ENCODE assay signal across 8 cellular contexts in the genomic region with DNA sequence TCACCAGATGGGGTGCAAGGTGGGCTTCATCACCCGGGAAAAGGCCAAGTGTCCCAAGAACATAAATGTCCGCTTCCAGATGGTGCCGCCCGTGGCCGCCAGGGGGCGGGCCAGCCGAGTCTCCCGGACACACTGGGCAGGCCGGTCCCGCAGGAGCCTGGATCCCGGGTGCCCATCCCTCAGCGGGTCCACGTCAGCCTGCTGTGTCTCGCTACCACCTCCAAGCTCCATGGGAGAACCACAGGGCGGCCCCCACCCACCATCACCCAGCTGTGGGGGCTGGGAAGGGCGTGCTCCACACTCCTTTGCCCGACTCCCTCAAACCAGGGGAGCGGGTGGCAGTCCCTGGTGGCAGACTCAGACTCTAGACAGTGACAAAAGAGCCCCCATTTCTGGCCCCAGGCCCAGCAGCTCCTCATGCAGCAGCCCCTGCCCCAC.
DNase-seq lines count a peak whose midpoint lies in the region; ATAC-seq and TF ChIP-seq lines count a peak whose summit lies in the region.

No MANE protein-coding gene starts in this region.

- peak; percentile 71 for DNase-seq in RWPE1 (ENCODE audit: low spot score)
- DNase-seq in activated naive CD4-positive, alpha-beta T cell treated with Interleukin-2 at 50 U/mL for 16 hours = peak; percentile 65
- peak; percentile 56 for DNase-seq in globus pallidus (ENCODE audit: low spot score)
- DNase-seq in pons (ENCODE audit: low spot score) = peak; percentile 58

- CTCF ChIA-PET in HEK293 (lab: Yijun Ruan, JAX) (interaction anchor here (0.5 to 4.0 kb wide), 15 partner anchors 13 to 151 kb away, joined by 3 to 23 read pairs (median 3); no protein-coding TSS in a partner anchor), RWPE1 (lab: Yijun Ruan, JAX) (interaction anchor here (0.5 to 2.3 kb wide), 8 partner anchors 9 to 434 kb away, joined by 3 to 8 read pairs (median 3); a partner anchor contains a TSS)

- H3K9me3 ChIP-seq in BLaER1 treated with 17β-estradiol and CSF1 and Interleukin-3, amounts not matched to agents 10 nM and 100 nM (replicated peaks in 1 of 11) = no peaks in the 10 kb centered on the region
- H3K9me3 ChIP-seq in HEK293 (ENCODE audit: control insufficient read depth, insufficient read depth, low read depth, low read length) = no peaks in the 10 kb centered on the region

- H3K4me3 ChIP-seq in BLaER1 treated with 17β-estradiol and CSF1 and Interleukin-3, amounts not matched to agents 10 nM and 100 nM = no peak overlapping the region
- no peak overlapping the region for H3K4me3 ChIP-seq in HEK293 (ENCODE audit: low read depth, low read length)

- peak overlapping the region in 5 of 11 experiments; percentile 26 to 66 (median 57); a peak in 9 of 22 replicates for H3K9ac ChIP-seq in BLaER1 treated with 17β-estradiol and CSF1 and Interleukin-3, amounts not matched to agents 10 nM and 100 nM

- peaks cover 0 to 21% (median 0%) of the 10 kb centered on the region in 11 experiments; a peak in 4 of 22 replicates for H3K27me3 ChIP-seq in BLaER1 treated with 17β-estradiol and CSF1 and Interleukin-3, amounts not matched to agents 10 nM and 100 nM

- peaks cover 53 to 98% (median 95%) of the 10 kb centered on the region in 10 experiments for H3K4me1 ChIP-seq in BLaER1 treated with 17β-estradiol and CSF1 and Interleukin-3, amounts not matched to agents 10 nM and 100 nM
- H3K4me1 ChIP-seq in HEK293 (ENCODE audit: control insufficient read depth, insufficient read depth, low read length) = no peaks in the 10 kb centered on the region

- H3K27ac ChIP-seq in BLaER1 treated with 17β-estradiol and CSF1 and Interleukin-3, amounts not matched to agents 10 nM and 100 nM = no peak overlapping the region; a peak in 1 of 22 replicates
- H3K27ac ChIP-seq in HEK293 (ENCODE audit: extremely low read depth, low read depth, low read length) (no peak overlapping the region), RWPE1 (no peak overlapping the region)

- TF ChIP-seq CTCF in HEK293 (tag by site-specific recombination; IDR thresholded peaks at IDR 0.05) (peak; percentile 90), RWPE1 (conservative IDR thresholded peaks at IDR 0.05; ENCODE audit: low read depth) (peak; percentile 94)

- peak overlapping the region; percentile 85 to 100 (median 96) for H3K4me2 ChIP-seq in BLaER1 treated with 17β-estradiol and CSF1 and Interleukin-3, amounts not matched to agents 10 nM and 100 nM

- POLR2A ChIA-PET in HEK293 (lab: Yijun Ruan, JAX) (no interaction called here), RWPE1 (lab: Yijun Ruan, JAX; ENCODE audit: low non-redundant PET) (no interaction called here)

- H4K20me1 ChIP-seq in BLaER1 treated with 17β-estradiol and CSF1 and Interleukin-3, amounts not matched to agents 10 nM and 100 nM = peaks cover 0 to 82% (median 52%) of the 10 kb centered on the region in 11 experiments; a peak in 19 of 22 replicates

- no peaks in the 10 kb centered on the region for H3K36me3 ChIP-seq in BLaER1 treated with 17β-estradiol and CSF1 and Interleukin-3, amounts not matched to agents 10 nM and 100 nM
- no peaks in the 10 kb centered on the region for H3K36me3 ChIP-seq in HEK293 (ENCODE audit: control insufficient read depth in 2 of 2, insufficient read depth in 1 of 2, low read length in 2 of 2)

- ATAC-seq in GM18909 (IDR thresholded peaks at IDR 0.05; ENCODE audit: poor library complexity, unreplicated experiment) = no peak
- no peak for ATAC-seq in HG03095 (IDR thresholded peaks at IDR 0.05; ENCODE audit: unreplicated experiment)

TF ChIP-seq in HEK293, 187 proteins besides CTCF, POLR2A, EP300 and RAD21 (continues in another document):
- peak; percentile 75 for TF ChIP-seq ZSCAN30 (tag by site-specific recombination; IDR thresholded peaks at IDR 0.05)
- TF ChIP-seq, protein P1, sequence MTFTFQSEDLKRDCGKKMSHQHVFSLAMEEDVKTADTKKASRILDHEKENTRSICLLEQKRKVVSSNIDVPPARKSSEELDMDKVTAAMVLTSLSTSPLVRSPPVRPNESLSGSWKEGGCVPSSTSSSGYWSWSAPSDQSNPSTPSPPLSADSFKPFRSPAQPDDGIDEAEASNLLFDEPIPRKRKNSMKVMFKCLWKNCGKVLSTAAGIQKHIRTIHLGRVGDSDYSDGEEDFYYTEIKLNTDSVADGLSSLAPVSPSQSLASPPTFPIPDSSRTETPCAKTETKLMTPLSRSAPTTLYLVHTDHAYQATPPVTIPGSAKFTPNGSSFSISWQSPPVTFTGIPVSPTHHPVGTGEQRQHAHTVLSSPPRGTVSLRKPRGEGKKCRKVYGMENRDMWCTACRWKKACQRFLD (tag by site-specific recombination; IDR thresholded peaks at IDR 0.05) = no peak
- TF ChIP-seq, protein P2, sequence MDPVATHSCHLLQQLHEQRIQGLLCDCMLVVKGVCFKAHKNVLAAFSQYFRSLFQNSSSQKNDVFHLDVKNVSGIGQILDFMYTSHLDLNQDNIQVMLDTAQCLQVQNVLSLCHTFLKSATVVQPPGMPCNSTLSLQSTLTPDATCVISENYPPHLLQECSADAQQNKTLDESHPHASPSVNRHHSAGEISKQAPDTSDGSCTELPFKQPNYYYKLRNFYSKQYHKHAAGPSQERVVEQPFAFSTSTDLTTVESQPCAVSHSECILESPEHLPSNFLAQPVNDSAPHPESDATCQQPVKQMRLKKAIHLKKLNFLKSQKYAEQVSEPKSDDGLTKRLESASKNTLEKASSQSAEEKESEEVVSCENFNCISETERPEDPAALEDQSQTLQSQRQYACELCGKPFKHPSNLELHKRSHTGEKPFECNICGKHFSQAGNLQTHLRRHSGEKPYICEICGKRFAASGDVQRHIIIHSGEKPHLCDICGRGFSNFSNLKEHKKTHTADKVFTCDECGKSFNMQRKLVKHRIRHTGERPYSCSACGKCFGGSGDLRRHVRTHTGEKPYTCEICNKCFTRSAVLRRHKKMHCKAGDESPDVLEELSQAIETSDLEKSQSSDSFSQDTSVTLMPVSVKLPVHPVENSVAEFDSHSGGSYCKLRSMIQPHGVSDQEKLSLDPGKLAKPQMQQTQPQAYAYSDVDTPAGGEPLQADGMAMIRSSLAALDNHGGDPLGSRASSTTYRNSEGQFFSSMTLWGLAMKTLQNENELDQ (tag by site-specific recombination; IDR thresholded peaks at IDR 0.05; ENCODE audit: low read depth) = no peak
- TF ChIP-seq ZNF37A (tag by site-specific recombination; IDR thresholded peaks at IDR 0.05) = no peak
- peak; percentile 17; the same call in 1 of the 2 replicates for TF ChIP-seq SP2 (tag by site-specific recombination; IDR thresholded peaks at IDR 0.05)
- peak; percentile 30 for TF ChIP-seq ZNF654 (tag by site-specific recombination; IDR thresholded peaks at IDR 0.05; ENCODE audit: low read depth)
- no peak for TF ChIP-seq ZNF366 (tag by site-specific recombination; conservative IDR thresholded peaks at IDR 0.05)
- peak; percentile 93 for TF ChIP-seq ZIC2 (tag by site-specific recombination; IDR thresholded peaks at IDR 0.05)
- TF ChIP-seq GLIS2 (tag by site-specific recombination; IDR thresholded peaks at IDR 0.05) = peak; percentile 83
- no peak for TF ChIP-seq ZNF112 (tag by site-specific recombination; IDR thresholded peaks at IDR 0.05)
- TF ChIP-seq, protein P3, sequence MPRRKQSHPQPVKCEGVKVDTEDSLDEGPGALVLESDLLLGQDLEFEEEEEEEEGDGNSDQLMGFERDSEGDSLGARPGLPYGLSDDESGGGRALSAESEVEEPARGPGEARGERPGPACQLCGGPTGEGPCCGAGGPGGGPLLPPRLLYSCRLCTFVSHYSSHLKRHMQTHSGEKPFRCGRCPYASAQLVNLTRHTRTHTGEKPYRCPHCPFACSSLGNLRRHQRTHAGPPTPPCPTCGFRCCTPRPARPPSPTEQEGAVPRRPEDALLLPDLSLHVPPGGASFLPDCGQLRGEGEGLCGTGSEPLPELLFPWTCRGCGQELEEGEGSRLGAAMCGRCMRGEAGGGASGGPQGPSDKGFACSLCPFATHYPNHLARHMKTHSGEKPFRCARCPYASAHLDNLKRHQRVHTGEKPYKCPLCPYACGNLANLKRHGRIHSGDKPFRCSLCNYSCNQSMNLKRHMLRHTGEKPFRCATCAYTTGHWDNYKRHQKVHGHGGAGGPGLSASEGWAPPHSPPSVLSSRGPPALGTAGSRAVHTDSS (tag by site-specific recombination; IDR thresholded peaks at IDR 0.05) = no peak
- no peak for TF ChIP-seq ZNF626 (tag by site-specific recombination; IDR thresholded peaks at IDR 0.05)
- peak; percentile 69; the same call in 1 of the 2 replicates for TF ChIP-seq KLF8 (tag by site-specific recombination; IDR thresholded peaks at IDR 0.05)
- no peak for TF ChIP-seq ZNF311 (tag by site-specific recombination; IDR thresholded peaks at IDR 0.05; ENCODE audit: borderline replicate concordance)
- no peak for TF ChIP-seq ZNF701 (tag by site-specific recombination; IDR thresholded peaks at IDR 0.05)
- TF ChIP-seq, protein P4, sequence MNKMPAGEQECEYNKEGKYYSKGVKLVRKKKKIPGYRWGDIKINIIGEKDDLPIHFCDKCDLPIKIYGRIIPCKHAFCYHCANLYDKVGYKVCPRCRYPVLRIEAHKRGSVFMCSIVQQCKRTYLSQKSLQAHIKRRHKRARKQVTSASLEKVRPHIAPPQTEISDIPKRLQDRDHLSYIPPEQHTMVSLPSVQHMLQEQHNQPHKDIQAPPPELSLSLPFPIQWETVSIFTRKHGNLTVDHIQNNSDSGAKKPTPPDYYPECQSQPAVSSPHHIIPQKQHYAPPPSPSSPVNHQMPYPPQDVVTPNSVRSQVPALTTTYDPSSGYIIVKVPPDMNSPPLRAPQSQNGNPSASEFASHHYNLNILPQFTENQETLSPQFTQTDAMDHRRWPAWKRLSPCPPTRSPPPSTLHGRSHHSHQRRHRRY (tag by site-specific recombination; IDR thresholded peaks at IDR 0.05) = no peak
- TF ChIP-seq ZNF48 (tag by site-specific recombination; IDR thresholded peaks at IDR 0.05) = no peak
- TF ChIP-seq ZSCAN23 (tag by site-specific recombination; IDR thresholded peaks at IDR 0.05) = no peak
- TF ChIP-seq KLF1 (tag by site-specific recombination; IDR thresholded peaks at IDR 0.05) = peak; percentile 89
- 0 out of 2 replicates have a peak, but pooled peaks have one; percentile 42 for TF ChIP-seq ZNF660 (tag by site-specific recombination; IDR thresholded peaks at IDR 0.05)
